Comparison of ENCODE assay signal across 27 cellular contexts in the genomic region with DNA sequence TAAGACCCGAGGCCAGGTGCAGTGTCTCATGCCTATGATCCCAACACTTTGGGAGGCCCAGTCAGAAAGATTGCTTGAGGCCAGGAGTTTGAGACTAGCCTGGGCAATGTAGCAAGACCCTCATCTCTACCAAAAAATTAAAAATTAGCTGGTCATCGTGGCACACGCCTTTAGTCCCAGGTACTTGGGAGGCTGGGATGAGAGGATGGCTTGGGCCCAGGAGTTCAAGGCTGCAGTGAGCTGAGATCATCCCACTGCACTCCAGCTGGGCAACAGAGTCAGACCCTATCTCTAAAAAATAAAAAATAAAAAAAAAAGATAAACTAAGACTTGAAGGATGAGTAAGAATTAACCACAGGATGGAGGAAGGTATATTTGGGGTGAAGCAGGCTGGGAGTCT.
"Had no signal": no experiment of that assay in that cellular context is flagged by ENCODE, and none has a peak within 500 bp of the region (broad histone marks: within the 10 kb centered on the region; RNA-seq: fewer than 3 reads in every experiment).

No MANE protein-coding gene starts in this region.

- H3K4me1 ChIP-seq: suprapubic skin, transverse colon, upper lobe of left lung, upper lobe of right lung, uterus, vagina had no signal

- H3K36me3 Mint-ChIP-seq: stimulated activated effector memory CD8-positive, alpha-beta T cell treated with anti-CD3 and anti-CD28 coated beads, Interleukin-12 subunit alpha, Interleukin-12 subunit beta, amount 100 ng/mL, for 72 hours had no signal

- H3K4me3 Mint-ChIP-seq: stimulated activated effector memory CD8-positive, alpha-beta T cell treated with anti-CD3 and anti-CD28 coated beads, Interleukin-12 subunit alpha, Interleukin-12 subunit beta, amount 100 ng/mL, for 72 hours; stimulated activated naive B cell treated with anti-CD40 and anti-IgM and Interleukin-4, amounts not matched to agents 10 μg/mL and 1 μg/mL and 100 μg/mL, for 72 hours; stimulated activated naive CD8-positive, alpha-beta T cell treated with anti-CD3 and anti-CD28 coated beads, Interleukin-15, amount 100 ng/mL, for 72 hours; stimulated activated naive CD8-positive, alpha-beta T cell treated with anti-CD3 and anti-CD28 coated beads, Interleukin-15, Interleukin-2, amounts not matched to agents 100 ng/mL and 50 ng/mL, for 24 hours; type B pancreatic cell had no signal

- H3K27ac Mint-ChIP-seq: stimulated activated effector memory CD8-positive, alpha-beta T cell treated with anti-CD3 and anti-CD28 coated beads, Interleukin-12 subunit alpha, Interleukin-12 subunit beta, amount 100 ng/mL, for 72 hours; stimulated activated naive B cell treated with anti-CD40 and anti-IgM and Interleukin-4, amounts not matched to agents 10 μg/mL and 1 μg/mL and 100 μg/mL, for 72 hours; stimulated activated naive CD8-positive, alpha-beta T cell treated with anti-CD3 and anti-CD28 coated beads, Interleukin-15, amount 100 ng/mL, for 72 hours; stimulated activated naive CD8-positive, alpha-beta T cell treated with anti-CD3 and anti-CD28 coated beads, Interleukin-15, Interleukin-2, amounts not matched to agents 100 ng/mL and 50 ng/mL, for 24 hours; type B pancreatic cell had no signal

- H3K4me3 ChIP-seq: stomach, suprapubic skin, testis, thoracic aorta, thyroid gland, tibial artery, tibial nerve, transverse colon, upper lobe of left lung, upper lobe of right lung, uterus, vagina had no signal

- H3K36me3 ChIP-seq: stomach, suprapubic skin, thoracic aorta, thyroid gland, tibial artery, tibial nerve, transverse colon, upper lobe of left lung, upper lobe of right lung, uterus, vagina had no signal

- H3K27ac ChIP-seq: stomach, suprapubic skin, thoracic aorta, thyroid gland, tibial artery, tibial nerve, transverse colon, upper lobe of left lung, upper lobe of right lung, uterus, vagina had no signal

- H3K9me3 ChIP-seq: suprapubic skin, testis, thyroid gland, uterus, vagina had no signal

- H3K4me1 Mint-ChIP-seq: stimulated activated effector memory CD8-positive, alpha-beta T cell treated with anti-CD3 and anti-CD28 coated beads, Interleukin-12 subunit alpha, Interleukin-12 subunit beta, amount 100 ng/mL, for 72 hours; stimulated activated naive B cell treated with anti-CD40 and anti-IgM and Interleukin-4, amounts not matched to agents 10 μg/mL and 1 μg/mL and 100 μg/mL, for 72 hours; stimulated activated naive CD8-positive, alpha-beta T cell treated with anti-CD3 and anti-CD28 coated beads, Interleukin-15, amount 100 ng/mL, for 72 hours had no signal

- DNase-seq: stimulated activated CD4-positive, alpha-beta T cell treated with anti-CD3 and anti-CD28 coated beads, Interleukin-2, amount 100 ng/mL, for 48 hours; stimulated activated CD4-positive, alpha-beta T cell treated with anti-CD3 and anti-CD28 coated beads, Interleukin-4, amount 100 ng/mL, for 1 hour; stimulated activated CD4-positive, alpha-beta T cell treated with anti-CD3 and anti-CD28 coated beads, Interleukin-4, amount 100 ng/mL, for 24 hours; stimulated activated CD4-positive, alpha-beta T cell treated with anti-CD3 and anti-CD28 coated beads, Interleukin-4, amount 100 ng/mL, for 4 hours; stimulated activated CD8-positive, alpha-beta memory T cell treated with anti-CD3 and anti-CD28 coated beads, Interleukin-4, amount 100 ng/mL, for 48 hours; stimulated activated naive B cell treated with anti-CD40 and anti-IgM and Interleukin-4, amounts not matched to agents 10 μg/mL and 1 μg/mL and 100 μg/mL, for 72 hours; stimulated activated naive CD4-positive, alpha-beta T cell; stimulated activated naive CD4-positive, alpha-beta T cell treated with Interleukin-2 at 50 U/mL for 16 hours; stimulated activated naive CD8-positive, alpha-beta T cell treated with anti-CD3 and anti-CD28 coated beads, Interleukin-15, amount 100 ng/mL, for 72 hours; stimulated activated naive CD8-positive, alpha-beta T cell treated with anti-CD3 and anti-CD28 coated beads, Interleukin-15, Interleukin-2, amounts not matched to agents 100 U/mL and 50 U/mL, for 24 hours; stomach; substantia nigra; testis; thyroid gland; tibial artery; transverse colon; trophoblast cell; upper lobe of left lung; upper lobe of right lung; uterus had no signal

- ATAC-seq: stimulated activated effector memory CD8-positive, alpha-beta T cell treated with anti-CD3 and anti-CD28 coated beads, Interleukin-12 subunit alpha, Interleukin-12 subunit beta, amount 100 ng/mL, for 72 hours; stimulated activated naive B cell treated with anti-CD40 and anti-IgM and Interleukin-4, amounts not matched to agents 10 μg/mL and 1 μg/mL and 100 μg/mL, for 72 hours; stimulated activated naive CD8-positive, alpha-beta T cell treated with anti-CD3 and anti-CD28 coated beads, Interleukin-15, amount 100 ng/mL, for 72 hours; stimulated activated naive CD8-positive, alpha-beta T cell treated with anti-CD3 and anti-CD28 coated beads, Interleukin-15, Interleukin-2, amounts not matched to agents 100 U/mL and 50 U/mL, for 24 hours; upper lobe of right lung had no signal

- H3K27me3 Mint-ChIP-seq: type B pancreatic cell had no signal
